ENCODE assay signal across 9 cellular contexts in genomic region chr3:4850928-4851265, GRCh38.
DNase-seq lines count a peak whose midpoint lies in the region; ATAC-seq lines count a peak whose summit lies in the region.
"Had no signal": no experiment of that assay in that cellular context is flagged by ENCODE, and none has a peak within 500 bp of the region (broad histone marks: within the 10 kb centered on the region; RNA-seq: fewer than 3 reads in every experiment).

No MANE protein-coding gene starts in this region.

- DNase-seq in effector memory CD8-positive, alpha-beta T cell: peak; percentile 27 to 31 (median 29)
- no peak for DNase-seq in putamen (ENCODE audit: low spot score)
- DNase-seq in SIG-M5 (lab: John Stamatoyannopoulos, UW): no peak
- no peak for DNase-seq in NCI-H2081 (lab: John Stamatoyannopoulos, UW)
- DNase-seq in globus pallidus (ENCODE audit: low spot score): no peak
- DNase-seq: NCI-H524 treated with DMSO at 0.1 percent for 48 hours had no signal

- ATAC-seq in GM18861 (IDR thresholded peaks at IDR 0.05; ENCODE audit: unreplicated experiment) (peak; percentile 28), GM21529 (IDR thresholded peaks at IDR 0.05; ENCODE audit: unreplicated experiment) (peak; percentile 58), HG03432 (IDR thresholded peaks at IDR 0.05; ENCODE audit: unreplicated experiment) (peak; percentile 58)
- ATAC-seq in effector memory CD8-positive, alpha-beta T cell (replicated peaks): peak; percentile 79

- H3K9me3 Mint-ChIP-seq in effector memory CD8-positive, alpha-beta T cell: no peaks in the 10 kb centered on the region

- no peaks in the 10 kb centered on the region for H3K27me3 Mint-ChIP-seq in effector memory CD8-positive, alpha-beta T cell

- peak overlapping the region; percentile 96 to 98 for H3K27ac Mint-ChIP-seq in effector memory CD8-positive, alpha-beta T cell

- H3K4me3 Mint-ChIP-seq in effector memory CD8-positive, alpha-beta T cell: peak overlapping the region in 1 of 2 donors; percentile 65

- peaks cover 10% of the 10 kb centered on the region for H3K36me3 Mint-ChIP-seq in effector memory CD8-positive, alpha-beta T cell (ENCODE audit: insufficient read depth)

- H3K4me1 Mint-ChIP-seq in effector memory CD8-positive, alpha-beta T cell (ENCODE audit: low read depth in 2 of 2): peaks cover 36 to 40% of the 10 kb centered on the region in 2 donors

Comparison
In these comparisons a context has a peak if more than half of its experiments do, and no peak if none do; other contexts are left out.
1. ATAC-seq: peak in every context shown above with its lines; median percentile 79 in effector memory CD8-positive, alpha-beta T cell; 58 in GM21529; 58 in HG03432; 28 in GM18861.
2. DNase-seq: peak in effector memory CD8-positive, alpha-beta T cell (3 of 3); none in putamen (single experiment), SIG-M5 (single experiment), NCI-H2081 (0 of 2) and globus pallidus (single experiment).